In genomic region chr1:25554426-25554780, GRCh38 we compare ENCODE assay signal across 11 cellular contexts.
"Had no signal": no experiment of that assay in that cellular context is flagged by ENCODE, and none has a peak within 500 bp of the region (broad histone marks: within the 10 kb centered on the region; RNA-seq: fewer than 3 reads in every experiment).

No MANE protein-coding gene starts in this region.

- DNase-seq: activated CD4-positive, CD25-positive, alpha-beta regulatory T cell treated with anti-CD3 and anti-CD28 coated beads, Interleukin-2, amount 50 U/mL, for 72 hours; activated gamma-delta T cell treated with Interleukin-2 at 50 U/mL for 16 hours; left colon; midbrain; T-helper 1 cell; uterus had no signal

- H3K9me3 ChIP-seq: pancreas, tibial nerve, uterus had no signal

- FAIRE-seq: astrocyte, endometrium, pancreas had no signal

- ATAC-seq: left colon; pancreas; stimulated activated effector memory CD8-positive, alpha-beta T cell treated with anti-CD3 and anti-CD28 coated beads, Interleukin-12 subunit alpha, Interleukin-12 subunit beta, amount 100 ng/mL, for 72 hours had no signal

- H3K27ac ChIP-seq: pancreas, tibial nerve, uterus had no signal

- H3K4me3 ChIP-seq: pancreas, tibial nerve, uterus had no signal

- H3K4me3 Mint-ChIP-seq: stimulated activated effector memory CD8-positive, alpha-beta T cell treated with anti-CD3 and anti-CD28 coated beads, Interleukin-12 subunit alpha, Interleukin-12 subunit beta, amount 100 ng/mL, for 72 hours had no signal

- H3K27me3 ChIP-seq: pancreas, tibial nerve, uterus had no signal

- H3K9me3 Mint-ChIP-seq: stimulated activated effector memory CD8-positive, alpha-beta T cell treated with anti-CD3 and anti-CD28 coated beads, Interleukin-12 subunit alpha, Interleukin-12 subunit beta, amount 100 ng/mL, for 72 hours had no signal

- H3K36me3 Mint-ChIP-seq: stimulated activated effector memory CD8-positive, alpha-beta T cell treated with anti-CD3 and anti-CD28 coated beads, Interleukin-12 subunit alpha, Interleukin-12 subunit beta, amount 100 ng/mL, for 72 hours had no signal

- H3K36me3 ChIP-seq: uterus had no signal
